11 cellular contexts compared by ENCODE assay signal in the genomic region with DNA sequence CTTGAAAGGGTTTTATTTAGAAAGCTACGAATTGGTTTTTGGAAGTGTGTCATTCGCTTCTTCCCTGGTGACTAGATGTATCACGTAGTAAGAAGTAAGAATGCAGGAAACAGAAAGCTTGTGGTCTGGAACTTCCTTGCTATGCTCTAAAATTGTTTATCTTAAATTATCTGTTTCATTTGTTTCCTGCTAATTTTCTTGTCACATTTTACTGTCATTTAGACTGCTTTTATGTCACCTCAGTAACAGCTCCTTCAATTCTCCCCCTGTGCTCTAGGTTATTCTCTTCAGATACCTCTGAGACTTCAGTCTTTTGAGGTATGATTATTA. TPM values are rescaled to one million over a fixed set of nuclear protein-coding genes. Genes with fewer than 3 reads are reported as not detected.
A peak's percentile ranks its signal among the peaks of the same experiment; 100 is the strongest.
DNase-seq lines count a peak whose midpoint lies in the region; ATAC-seq and TF ChIP-seq lines count a peak whose summit lies in the region.
"Had no signal": no experiment of that assay in that cellular context is flagged by ENCODE, and none has a peak within 500 bp of the region (broad histone marks: within the 10 kb centered on the region; RNA-seq: fewer than 3 reads in every experiment).

No MANE protein-coding gene starts in this region.

- peak overlapping the region; percentile 94 for H3K27ac Mint-ChIP-seq in activated CD8-positive, alpha-beta T cell treated with anti-CD3 and anti-CD28 coated beads, Interleukin-2, amount 10 ng/mL, durations not matched to agents 7 days and 5 days
- no peak overlapping the region for H3K27ac Mint-ChIP-seq in GM23338

- H3K27me3 ChIP-seq in GM23338 (ENCODE audit: insufficient read depth) = no peaks in the 10 kb centered on the region

- H3F3A ChIP-seq in GM23338 (replicated peaks; ENCODE audit: low read depth) = no peaks in the 10 kb centered on the region

- H3K4me1 ChIP-seq in GM23338 (ENCODE audit: insufficient read depth) = peaks cover 11% of the 10 kb centered on the region; the same call in 1 of the 2 replicates

- no peaks in the 10 kb centered on the region for H3K36me3 ChIP-seq in GM23338 (ENCODE audit: insufficient read depth)

- peak; percentile 31 for DNase-seq in A172 (ENCODE audit: low spot score)
- DNase-seq in GM12865 (ENCODE audit: low read depth) = peak; percentile 46
- DNase-seq in activated CD8-positive, alpha-beta T cell treated with anti-CD3 and anti-CD28 coated beads, Interleukin-2, amount 10 ng/mL, durations not matched to agents 7 days and 5 days = no peak
- DNase-seq in medulla oblongata (ENCODE audit: extremely low spot score) = peak; percentile 51
- no peak for DNase-seq in left lobe of liver (ENCODE audit: low spot score)
- no peak for DNase-seq in GM23338 (ENCODE audit: low spot score)
- DNase-seq in NCI-H82 treated with DMSO at 0.1 percent for 48 hours (lab: John Stamatoyannopoulos, UW; ENCODE audit: unreplicated experiment) = no peak
- DNase-seq: hippocampal formation, NCI-H345 had no signal

- H3K4me2 ChIP-seq in GM23338 = no peak overlapping the region

- peaks cover 5% of the 10 kb centered on the region for H3K9me3 Mint-ChIP-seq in activated CD8-positive, alpha-beta T cell treated with anti-CD3 and anti-CD28 coated beads, Interleukin-2, amount 10 ng/mL, durations not matched to agents 7 days and 5 days (ENCODE audit: insufficient read depth)
- H3K9me3 Mint-ChIP-seq in GM23338 = no peaks in the 10 kb centered on the region

- no peak overlapping the region for H3K27ac ChIP-seq in GM23338 (ENCODE audit: low read depth)

- TF ChIP-seq CTCF in GM12865 (IDR thresholded peaks at IDR 0.05; ENCODE audit: insufficient read depth, low read depth, low read length, missing control alignments) (no peak), GM23338 (conservative IDR thresholded peaks at IDR 0.05; ENCODE audit: low read depth in 2 of 2) (no peak)

- peak overlapping the region; percentile 65; the same call in 1 of the 2 replicates for H3K4me3 ChIP-seq in GM12865 (ENCODE audit: low read depth, low read length)
- H3K4me3 ChIP-seq in GM23338 = no peak overlapping the region

- CTCF ChIA-PET in activated CD8-positive, alpha-beta T cell treated with anti-CD3 and anti-CD28 coated beads, Interleukin-2, amount 10 ng/mL, durations not matched to agents 7 days and 5 days (lab: Charles Lee) = interaction anchor here (1.3 to 17.2 kb wide), 9 partner anchors 11 to 106 kb away, joined by 4 to 855 read pairs (median 12); a partner anchor contains a TSS

- H2AFZ ChIP-seq in GM23338 = no peak overlapping the region

- no peaks in the 10 kb centered on the region for H4K20me1 ChIP-seq in GM23338 (replicated peaks; ENCODE audit: insufficient read depth)

- no peaks in the 10 kb centered on the region for H3K79me2 ChIP-seq in GM23338 (replicated peaks; ENCODE audit: insufficient read depth)

- H3K27me3 Mint-ChIP-seq in activated CD8-positive, alpha-beta T cell treated with anti-CD3 and anti-CD28 coated beads, Interleukin-2, amount 10 ng/mL, durations not matched to agents 7 days and 5 days (ENCODE audit: low read depth) = no peaks in the 10 kb centered on the region
- H3K27me3 Mint-ChIP-seq in GM23338 (ENCODE audit: insufficient read depth, low read depth, poor library complexity) = no peaks in the 10 kb centered on the region

- peaks cover 47% of the 10 kb centered on the region for H3K36me3 Mint-ChIP-seq in activated CD8-positive, alpha-beta T cell treated with anti-CD3 and anti-CD28 coated beads, Interleukin-2, amount 10 ng/mL, durations not matched to agents 7 days and 5 days (ENCODE audit: low read depth)
- no peaks in the 10 kb centered on the region for H3K36me3 Mint-ChIP-seq in GM23338 (ENCODE audit: low read depth)

- POLR2A ChIA-PET in activated CD8-positive, alpha-beta T cell treated with anti-CD3 and anti-CD28 coated beads, Interleukin-2, amount 10 ng/mL, durations not matched to agents 7 days and 5 days (lab: Charles Lee) = interaction anchor here (0.8 to 15.5 kb wide), 21 partner anchors 8 to 796 kb away, joined by 4 to 494 read pairs (median 23); a partner anchor contains a TSS

- H3K4me3 Mint-ChIP-seq in activated CD8-positive, alpha-beta T cell treated with anti-CD3 and anti-CD28 coated beads, Interleukin-2, amount 10 ng/mL, durations not matched to agents 7 days and 5 days = peak overlapping the region; percentile 92
- no peak overlapping the region for H3K4me3 Mint-ChIP-seq in GM23338

- peak; percentile 3 for ATAC-seq in activated CD8-positive, alpha-beta T cell treated with anti-CD3 and anti-CD28 coated beads, Interleukin-2, amount 10 ng/mL, durations not matched to agents 7 days and 5 days
- ATAC-seq in left lobe of liver = no peak
- no peak for ATAC-seq in GM23338
- no peak for ATAC-seq in HG02642 (IDR thresholded peaks at IDR 0.05; ENCODE audit: poor library complexity, unreplicated experiment)

- peaks cover 36% of the 10 kb centered on the region for H3K4me1 Mint-ChIP-seq in activated CD8-positive, alpha-beta T cell treated with anti-CD3 and anti-CD28 coated beads, Interleukin-2, amount 10 ng/mL, durations not matched to agents 7 days and 5 days (ENCODE audit: low read depth)
- H3K4me1 Mint-ChIP-seq in GM23338 = peaks cover 15% of the 10 kb centered on the region; the same call in 2 of the 3 replicates

- H3K9me2 ChIP-seq in GM23338 (ENCODE audit: insufficient read depth) = no peaks in the 10 kb centered on the region

TF ChIP-seq in GM23338, 12 proteins besides CTCF, POLR2A, EP300 and RAD21 (continues in another document):
- TF ChIP-seq ZNF114 (CRISPR knock-in tag; IDR thresholded peaks at IDR 0.05) (no peak), JUNB (IDR thresholded peaks at IDR 0.05; ENCODE audit: unreplicated experiment) (no peak)

RNA-seq across cellular contexts. Expression of a gene that starts 0.7 kb away (rescaled TPM):
- not detected in 2 replicates for total RNA-seq in A172 (2014; rRNA removed; shearing (Covaris generic))
- total RNA-seq in activated CD8-positive, alpha-beta T cell treated with anti-CD3 and anti-CD28 coated beads, Interleukin-2, amount 10 ng/mL, durations not matched to agents 7 days and 5 days = 100 to 1,000 TPM; 115 to 116 TPM
- total RNA-seq in left lobe of liver = 0.53 TPM
- total RNA-seq in GM23338 (2014; rRNA removed; shearing (Covaris generic)) = not detected in 2 replicates
- polyA plus RNA-seq in GM23338 (2016; fragmentation: Nextera tagmentation; extraction: Ambion mirVana) = 0.12 TPM in 1 of 2 replicates, not detected in the other
- total RNA-seq: myocyte had no signal

RNA-seq across cellular contexts. Expression of a gene that starts 28.5 kb away (rescaled TPM):
- not detected in 2 replicates for total RNA-seq in A172 (2014; rRNA removed; shearing (Covaris generic))
- 1 to 10 TPM; 1.3 to 1.6 TPM for total RNA-seq in activated CD8-positive, alpha-beta T cell treated with anti-CD3 and anti-CD28 coated beads, Interleukin-2, amount 10 ng/mL, durations not matched to agents 7 days and 5 days
- total RNA-seq in left lobe of liver = 0.38 TPM
- total RNA-seq in GM23338 (2014; rRNA removed; shearing (Covaris generic)) = not detected in 2 replicates
- polyA plus RNA-seq in GM23338 (2016; fragmentation: Nextera tagmentation; extraction: Ambion mirVana) = not detected in 2 replicates
- total RNA-seq: myocyte had no signal

Comparison
In these comparisons a context has a peak if more than half of its experiments do, and no peak if none do; other contexts are left out.
1. DNase-seq: peak in A172 (single experiment), GM12865 (single experiment) and medulla oblongata (single experiment); none in activated CD8-positive, alpha-beta T cell treated with anti-CD3 and anti-CD28 coated beads, Interleukin-2, amount 10 ng/mL, durations not matched to agents 7 days and 5 days (single experiment), left lobe of liver (single experiment), GM23338 (single experiment) and NCI-H82 treated with DMSO at 0.1 percent for 48 hours (single experiment).
2. RNA of a gene that starts 0.7 kb away (total RNA-seq): 115 to 116 TPM in activated CD8-positive, alpha-beta T cell treated with anti-CD3 and anti-CD28 coated beads, Interleukin-2, amount 10 ng/mL, durations not matched to agents 7 days and 5 days; 0.53 TPM in left lobe of liver (single experiment), not detected in A172 and not detected in GM23338; every median in the first group is over 10 times any median in the second.